Comparison of ENCODE assay signal across 10 cellular contexts in the genomic region with DNA sequence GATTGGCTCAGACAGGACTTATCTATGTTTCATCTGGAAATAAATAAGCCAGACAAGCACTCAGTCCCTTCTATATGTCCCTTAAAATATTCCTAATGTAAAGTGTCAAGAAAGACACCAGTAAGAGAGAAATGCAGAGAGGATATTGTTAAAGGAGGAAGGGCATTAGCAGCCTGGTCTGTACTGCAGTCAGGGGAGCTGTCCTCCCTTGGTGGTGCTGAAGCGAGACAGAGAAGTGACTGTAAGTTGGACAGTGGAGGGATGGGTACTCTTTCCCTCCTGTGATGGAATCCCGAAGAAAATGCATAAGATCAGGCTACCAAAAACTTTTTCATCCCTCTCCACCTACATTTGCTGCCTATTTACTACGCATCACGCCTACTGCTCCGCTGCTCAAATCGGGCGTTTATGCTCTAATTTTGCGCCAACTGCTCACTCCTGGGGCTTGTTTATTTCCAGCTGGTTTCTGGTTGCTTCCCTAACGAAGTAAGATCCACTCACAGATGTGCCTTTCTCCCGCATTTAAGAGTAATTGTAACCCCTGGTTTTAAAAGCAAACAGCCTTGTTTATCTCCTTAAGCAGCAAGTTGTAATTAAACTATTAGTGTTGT. TPM values are rescaled to one million over a fixed set of nuclear protein-coding genes. Genes with fewer than 3 reads are reported as not detected.
DNase-seq lines count a peak whose midpoint lies in the region; ATAC-seq lines count a peak whose summit lies in the region.
"Had no signal": no experiment of that assay in that cellular context is flagged by ENCODE, and none has a peak within 500 bp of the region (broad histone marks: within the 10 kb centered on the region; RNA-seq: fewer than 3 reads in every experiment).

No MANE protein-coding gene starts in this region.

- no peaks in the 10 kb centered on the region for H3K27me3 ChIP-seq in SJCRH30
- H3K27me3 ChIP-seq: BLaER1 had no signal

- H3K9me3 ChIP-seq in SJCRH30 (replicated peaks) = no peaks in the 10 kb centered on the region
- H3K9me3 ChIP-seq: BLaER1, tibial artery had no signal

- no peaks in the 10 kb centered on the region for H3K36me3 ChIP-seq in SJCRH30
- H3K36me3 ChIP-seq: BLaER1, tibial artery had no signal

- H3K4me3 ChIP-seq in SJCRH30 = no peak overlapping the region
- H3K4me3 ChIP-seq: BLaER1, tibial artery had no signal

- H3K4me1 ChIP-seq in SJCRH30 = no peaks in the 10 kb centered on the region
- H3K4me1 ChIP-seq: BLaER1 had no signal

- peak; percentile 59 for DNase-seq in activated CD4-positive, alpha-beta T cell treated with anti-CD3 and anti-CD28 coated beads for 48 hours
- no peak for DNase-seq in activated CD4-positive, alpha-beta T cell treated with anti-CD3 and anti-CD28 coated beads for 1 hour
- DNase-seq in SJCRH30 (peak; percentile 38 to 65), dermis blood vessel endothelial cell (peak; percentile 71), mucosa of gallbladder (ENCODE audit: low spot score) (peak; percentile 54)
- DNase-seq in activated effector memory CD4-positive, alpha-beta T cell treated with anti-CD3 and anti-CD28 coated beads, Interleukin-2, amount 50 U/mL, for 16 hours = no peak

- no peak overlapping the region for H3K27ac ChIP-seq in SJCRH30
- H3K27ac ChIP-seq: BLaER1, tibial artery had no signal

- no peak for ATAC-seq in HG02870 (IDR thresholded peaks at IDR 0.05; ENCODE audit: unreplicated experiment)
- ATAC-seq in HG03108 (IDR thresholded peaks at IDR 0.05; ENCODE audit: unreplicated experiment) = no peak

RNA-seq across cellular contexts. Expression of a gene that starts 35.2 kb away (rescaled TPM):
- total RNA-seq in SJCRH30 (2014; rRNA removed; shearing (Covaris generic)) = 0.14 and 0.20 TPM in 2 replicates
- total RNA-seq in dermis blood vessel endothelial cell = 2.4 and 4.1 TPM in 2 replicates
- 14.6 TPM for total RNA-seq in mucosa of gallbladder

Comparison
In these comparisons a context has a peak if more than half of its experiments do, and no peak if none do; other contexts are left out.
1. DNase-seq: peak in activated CD4-positive, alpha-beta T cell treated with anti-CD3 and anti-CD28 coated beads for 48 hours (single experiment), SJCRH30 (2 of 2), dermis blood vessel endothelial cell (single experiment) and mucosa of gallbladder (single experiment); none in activated CD4-positive, alpha-beta T cell treated with anti-CD3 and anti-CD28 coated beads for 1 hour (single experiment) and activated effector memory CD4-positive, alpha-beta T cell treated with anti-CD3 and anti-CD28 coated beads, Interleukin-2, amount 50 U/mL, for 16 hours (single experiment).